In the genomic region with DNA sequence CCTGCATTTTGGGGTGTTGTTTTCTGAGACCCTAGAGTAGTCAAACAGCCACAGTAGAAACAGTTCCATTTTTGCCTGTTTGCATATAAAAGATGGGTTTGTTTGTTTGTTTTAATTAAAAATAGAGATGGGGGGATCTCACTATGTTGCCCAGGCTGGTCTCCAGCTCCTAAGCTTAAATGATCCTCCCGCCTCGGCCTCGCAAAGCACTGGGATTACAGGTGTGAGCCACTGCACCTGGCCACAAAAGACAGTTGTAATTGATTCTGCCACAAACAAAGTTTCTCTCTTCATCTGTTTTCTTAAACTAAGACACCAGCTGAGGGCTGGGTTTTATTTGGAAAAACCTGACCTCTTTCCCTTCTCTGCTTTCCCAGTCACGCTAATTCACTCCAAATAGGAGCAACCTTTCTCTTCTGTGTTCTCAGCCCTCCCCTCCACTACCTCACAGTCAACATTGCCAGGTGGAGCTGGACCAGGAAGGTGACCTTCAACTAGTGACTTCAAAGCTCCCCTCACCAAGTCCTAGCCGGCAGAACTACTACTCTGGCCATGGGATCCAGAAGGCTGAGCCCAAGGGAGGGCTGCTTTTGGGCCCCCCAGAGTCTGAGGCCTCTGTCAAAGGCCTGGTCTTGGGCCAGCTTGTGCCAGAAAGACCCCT, we compare ENCODE assay signal across 12 cellular contexts. TPM values are rescaled to one million over a fixed set of nuclear protein-coding genes. Genes with fewer than 3 reads are reported as not detected.
DNase-seq lines count a peak whose midpoint lies in the region; ATAC-seq and TF ChIP-seq lines count a peak whose summit lies in the region.
"Had no signal": no experiment of that assay in that cellular context is flagged by ENCODE, and none has a peak within 500 bp of the region (broad histone marks: within the 10 kb centered on the region; RNA-seq: fewer than 3 reads in every experiment).

No MANE protein-coding gene starts in this region.

- H3K27me3 Mint-ChIP-seq in T-helper 1 cell treated with Interleukin-12 subunit alpha and Interleukin-12 subunit beta and Interleukin-4 antibody, amounts not matched to agents 30 μg/mL and 1 μg/mL, for 36 hours (ENCODE audit: low read depth): peaks cover 11% of the 10 kb centered on the region

- DNase-seq in T-helper 1 cell (no peak), SHP77 treated with DMSO at 0.1 percent for 48 hours (lab: John Stamatoyannopoulos, UW) (peak; percentile 83), heart right ventricle (no peak), psoas muscle (peak in 1 of 2 donors; percentile 46), vagina (ENCODE audit: extremely low spot score in 2 of 2) (no peak), HT-29 (ENCODE audit: low spot score) (no peak), SK-N-SH (no peak)
- DNase-seq: lower lobe of right lung; NCI-H524 treated with DMSO at 0.1 percent for 48 hours; stimulated activated CD4-positive, alpha-beta T cell treated with anti-CD3 and anti-CD28 coated beads, Interleukin-4, amount 100 ng/mL, for 24 hours; uterus had no signal

- intact Hi-C loops in heart right ventricle (cut with DNase I) (loop anchor here in 1 of 10 donors (5.0 kb wide), 1 partner anchor 129 kb away; a partner anchor contains a TSS), psoas muscle (cut with DNase I) (no loop called here), vagina (cut with DNase I) (no loop called here)

- H3K4me1 ChIP-seq in heart right ventricle (peaks cover 0 to 65% (median 34%) of the 10 kb centered on the region in 9 donors), psoas muscle (peaks cover 59% of the 10 kb centered on the region), vagina (peaks cover 49% of the 10 kb centered on the region), SK-N-SH (ENCODE audit: control insufficient read depth in 1 of 2, insufficient read depth in 2 of 2, low read depth in 1 of 2, low read length in 1 of 2) (peaks cover 8 to 25% of the 10 kb centered on the region in 2 experiments; a peak in 2 of 4 replicates)

- no peak overlapping the region for H3K27ac Mint-ChIP-seq in T-helper 1 cell treated with Interleukin-12 subunit alpha and Interleukin-12 subunit beta and Interleukin-4 antibody, amounts not matched to agents 30 μg/mL and 1 μg/mL, for 36 hours

- no peak for TF ChIP-seq RAD21 in SK-N-SH (IDR thresholded peaks at IDR 0.05; ENCODE audit: low read length)

- H3K4me3 ChIP-seq in heart right ventricle: peak overlapping the region in 7 of 10 donors; percentile 84 to 96 (median 91)
- peak overlapping the region; percentile 95 for H3K4me3 ChIP-seq in psoas muscle
- no peak overlapping the region for H3K4me3 ChIP-seq in vagina
- H3K4me3 ChIP-seq in SK-N-SH (ENCODE audit: low read depth in 2 of 2, low read length in 1 of 2): no peak overlapping the region
- H3K4me3 ChIP-seq: lower lobe of right lung had no signal

- H3K27ac ChIP-seq in heart right ventricle: peak overlapping the region; percentile 71 to 100 (median 99)
- H3K27ac ChIP-seq in psoas muscle: peak overlapping the region; percentile 100
- H3K27ac ChIP-seq in vagina: no peak overlapping the region
- H3K27ac ChIP-seq in SK-N-SH (ENCODE audit: low read depth in 2 of 2, low read length in 1 of 2): no peak overlapping the region

- CTCF ChIA-PET in SK-N-SH (lab: Yijun Ruan, JAX): interaction anchor here (1.2 to 2.1 kb wide), 3 partner anchors 15 to 37 kb away, joined by 3 to 7 read pairs (median 3); no protein-coding TSS in a partner anchor

- POLR2A ChIA-PET in SK-N-SH (lab: Yijun Ruan, JAX): interaction anchor here (0.5 kb wide), 1 partner anchor 80 kb away, joined by 4 read pairs; no protein-coding TSS in a partner anchor

- no peaks in the 10 kb centered on the region for H4K20me1 ChIP-seq in SK-N-SH (ENCODE audit: insufficient read depth)

- H3K4me3 Mint-ChIP-seq in T-helper 1 cell treated with Interleukin-12 subunit alpha and Interleukin-12 subunit beta and Interleukin-4 antibody, amounts not matched to agents 30 μg/mL and 1 μg/mL, for 36 hours: peak overlapping the region; percentile 46

- H3K27me3 ChIP-seq in heart right ventricle (no peaks in the 10 kb centered on the region), psoas muscle (ENCODE audit: insufficient read depth in 3 of 3, low read length in 2 of 3) (no peaks in the 10 kb centered on the region), vagina (no peaks in the 10 kb centered on the region), SK-N-SH (ENCODE audit: insufficient read depth) (no peaks in the 10 kb centered on the region)
- H3K27me3 ChIP-seq: uterus had no signal

- H3K9ac ChIP-seq in SK-N-SH: no peak overlapping the region

- H3K9me2 ChIP-seq in SK-N-SH: no peaks in the 10 kb centered on the region

- peaks cover 8% of the 10 kb centered on the region; the same call in 1 of the 2 replicates for H3K79me2 ChIP-seq in SK-N-SH (ENCODE audit: insufficient read depth)

- 80 to 83% methylated on average over 5 of the region's 5 CpGs for WGBS in heart right ventricle, 2 donors
- WGBS in psoas muscle, 3 donors: 45 to 61% (median 53%) methylated on average over 5 of the region's 5 CpGs
- WGBS in SK-N-SH (ENCODE audit: low lambda C conversion rate): 98% methylated on average over 5 of the region's 5 CpGs

- H3F3A ChIP-seq in SK-N-SH (replicated peaks; ENCODE audit: insufficient read depth): peaks cover 3% of the 10 kb centered on the region

- TF ChIP-seq CTCF in heart right ventricle (IDR thresholded peaks at IDR 0.05): no peak
- TF ChIP-seq CTCF in psoas muscle (IDR thresholded peaks at IDR 0.05): no peak
- no peak for TF ChIP-seq CTCF in vagina (IDR thresholded peaks at IDR 0.05)
- no peak for TF ChIP-seq CTCF in SK-N-SH (IDR thresholded peaks at IDR 0.05)

- H3K9me3 Mint-ChIP-seq in T-helper 1 cell treated with Interleukin-12 subunit alpha and Interleukin-12 subunit beta and Interleukin-4 antibody, amounts not matched to agents 30 μg/mL and 1 μg/mL, for 36 hours: no peaks in the 10 kb centered on the region

- no peak overlapping the region for H2AFZ ChIP-seq in SK-N-SH (ENCODE audit: low read depth)

- no peak for TF ChIP-seq POLR2A in vagina (IDR thresholded peaks at IDR 0.05)

- peaks cover 10% of the 10 kb centered on the region for H3K36me3 Mint-ChIP-seq in T-helper 1 cell treated with Interleukin-12 subunit alpha and Interleukin-12 subunit beta and Interleukin-4 antibody, amounts not matched to agents 30 μg/mL and 1 μg/mL, for 36 hours (ENCODE audit: low read depth)

- peaks cover 26% of the 10 kb centered on the region for H3K4me1 Mint-ChIP-seq in T-helper 1 cell treated with Interleukin-12 subunit alpha and Interleukin-12 subunit beta and Interleukin-4 antibody, amounts not matched to agents 30 μg/mL and 1 μg/mL, for 36 hours (ENCODE audit: low read depth)

- peaks cover 0 to 2% (median 0%) of the 10 kb centered on the region in 9 donors for H3K36me3 ChIP-seq in heart right ventricle
- no peaks in the 10 kb centered on the region for H3K36me3 ChIP-seq in psoas muscle (ENCODE audit: insufficient read depth in 1 of 2, low read depth in 1 of 2)
- no peaks in the 10 kb centered on the region for H3K36me3 ChIP-seq in vagina
- no peaks in the 10 kb centered on the region for H3K36me3 ChIP-seq in SK-N-SH (replicated peaks in 1 of 2; ENCODE audit: control insufficient read depth in 1 of 2, insufficient read depth in 2 of 2, low read length in 1 of 2)
- H3K36me3 ChIP-seq: lower lobe of right lung, uterus had no signal

- ATAC-seq in heart right ventricle (peak in 5 of 8 donors; percentile 11 to 36 (median 25)), psoas muscle (no peak)
- ATAC-seq: lower lobe of right lung had no signal

- no peaks in the 10 kb centered on the region for H3K9me3 ChIP-seq in heart right ventricle
- no peaks in the 10 kb centered on the region for H3K9me3 ChIP-seq in psoas muscle
- H3K9me3 ChIP-seq in vagina: no peaks in the 10 kb centered on the region
- H3K9me3 ChIP-seq in SK-N-SH: no peaks in the 10 kb centered on the region
- H3K9me3 ChIP-seq: lower lobe of right lung, uterus had no signal

- no peak for TF ChIP-seq EP300 in SK-N-SH (IDR thresholded peaks at IDR 0.05; ENCODE audit: borderline replicate concordance in 1 of 2, low read depth in 1 of 2, low read length in 1 of 2)

- H3K4me2 ChIP-seq in SK-N-SH: no peak overlapping the region

TF ChIP-seq in SK-N-SH, 30 proteins besides CTCF, POLR2A, EP300 and RAD21:
- TF ChIP-seq RXRA (IDR thresholded peaks at IDR 0.05; ENCODE audit: borderline replicate concordance, low read depth): no peak
- no peak for TF ChIP-seq ELF1 (IDR thresholded peaks at IDR 0.05)
- no peak for TF ChIP-seq GABPA (IDR thresholded peaks at IDR 0.05; ENCODE audit: low read depth)

RNA-seq across cellular contexts. Expression of a gene that starts 1.5 kb away (rescaled TPM):
- total RNA-seq in heart right ventricle (1,000 to 10,000 TPM in 4 of 10 donors, 100 to 1,000 TPM in 6; 731 to 1,135 (median 971) TPM), psoas muscle (100 to 1,000 TPM; 513 to 926 (median 752) TPM), vagina (39.3 TPM)
- polyA plus RNA-seq in heart right ventricle (100 to 1,000 TPM; 279 to 401 TPM), psoas muscle (100 to 1,000 TPM; 365 to 759 (median 405) TPM), SK-N-SH (2012; rRNA removed) (24.7 and 25.2 TPM in 2 replicates)
- total RNA-seq in HT-29 (2014; rRNA removed; shearing (Covaris generic)): 177 and 202 TPM in 2 replicates
- polyA plus RNA-seq in SK-N-SH (2012; cell fraction: cytosol; rRNA removed): 12.0 and 19.2 TPM in 2 replicates
- 15.3 TPM in 2 replicates for polyA plus RNA-seq in SK-N-SH (2012; cell fraction: nucleus; rRNA removed)

Comparison
In these comparisons a context has a peak if more than half of its experiments do, and no peak if none do; other contexts are left out.
1. ATAC-seq: peak in heart right ventricle (5 of 8); none in psoas muscle (0 of 4).
2. H3K27ac ChIP-seq: peak in heart right ventricle (10 of 10) and psoas muscle (single experiment); none in vagina (single experiment) and SK-N-SH (0 of 2).
3. H3K4me3 ChIP-seq: peak in heart right ventricle (7 of 10) and psoas muscle (single experiment); none in vagina (0 of 2) and SK-N-SH (0 of 2).